In the genomic region with DNA sequence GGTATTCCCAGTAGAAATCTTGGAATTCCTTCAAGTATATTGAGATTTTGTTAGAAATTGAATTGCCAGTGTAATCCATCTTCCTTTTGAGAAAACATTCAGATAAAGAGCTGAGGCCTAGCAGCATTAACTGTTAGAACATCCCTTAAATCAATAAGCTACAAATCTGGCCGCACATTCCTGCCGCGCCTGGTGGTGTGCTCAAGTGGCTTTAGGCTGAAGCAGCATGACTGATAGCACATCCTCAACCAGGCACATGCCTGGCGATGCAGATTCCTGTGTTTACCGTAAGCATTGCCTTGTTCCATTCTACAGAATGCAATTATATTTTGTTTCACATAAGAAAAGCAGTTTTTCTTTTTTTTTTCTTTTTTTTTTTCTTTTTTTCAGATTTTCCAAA, we compare ENCODE assay signal across 25 cellular contexts. TPM values are rescaled to one million over a fixed set of nuclear protein-coding genes. Genes with fewer than 3 reads are reported as not detected.
"Had no signal": no experiment of that assay in that cellular context is flagged by ENCODE, and none has a peak within 500 bp of the region (broad histone marks: within the 10 kb centered on the region; RNA-seq: fewer than 3 reads in every experiment).

No MANE protein-coding gene starts in this region.

- H3K27ac Mint-ChIP-seq: activated B cell treated with CpG ODN at 0.5 μM for 24 hours; activated CD4-positive, alpha-beta T cell treated with anti-CD3 and anti-CD28 coated beads for 36 hours; activated naive CD8-positive, alpha-beta T cell treated with anti-CD3 and anti-CD28 coated beads for 36 hours; endodermal cell; natural killer cell; stimulated activated memory B cell treated with anti-CD40 and anti-IgM and Interleukin-4, amounts not matched to agents 10 μg/mL and 1 μg/mL and 100 μg/mL, for 72 hours; type B pancreatic cell had no signal

- H3K27me3 Mint-ChIP-seq: activated B cell treated with CpG ODN at 0.5 μM for 24 hours; activated CD4-positive, alpha-beta T cell treated with anti-CD3 and anti-CD28 coated beads for 36 hours; activated naive CD8-positive, alpha-beta T cell treated with anti-CD3 and anti-CD28 coated beads for 36 hours; stimulated activated memory B cell treated with anti-CD40 and anti-IgM and Interleukin-4, amounts not matched to agents 10 μg/mL and 1 μg/mL and 100 μg/mL, for 72 hours; type B pancreatic cell had no signal

- ATAC-seq: activated CD4-positive, alpha-beta T cell treated with anti-CD3 and anti-CD28 coated beads for 36 hours; activated T-cell treated with anti-CD3 and anti-CD28 coated beads, Interleukin-2, amount 50 U/mL, for 4 hours; heart right ventricle; left lung; natural killer cell; pancreas; right cardiac atrium; stimulated activated memory B cell treated with anti-CD40 and anti-IgM and Interleukin-4, amounts not matched to agents 10 μg/mL and 1 μg/mL and 100 μg/mL, for 72 hours had no signal

- H3K36me3 Mint-ChIP-seq: natural killer cell had no signal

- H3K4me1 Mint-ChIP-seq: activated CD4-positive, alpha-beta T cell treated with anti-CD3 and anti-CD28 coated beads for 36 hours; activated naive CD8-positive, alpha-beta T cell treated with anti-CD3 and anti-CD28 coated beads for 36 hours; endodermal cell; natural killer cell had no signal

- DNase-seq: activated B cell treated with CpG ODN at 0.5 μM for 24 hours; activated CD4-positive, alpha-beta T cell treated with anti-CD3 and anti-CD28 coated beads for 36 hours; activated CD4-positive, alpha-beta T cell treated with anti-CD3 and anti-CD28 coated beads, Interleukin-2, amount 50 U/mL, for 4 hours; activated CD8-positive, alpha-beta memory T cell treated with anti-CD3 and anti-CD28 coated beads for 24 hours; activated CD8-positive, alpha-beta memory T cell treated with anti-CD3 and anti-CD28 coated beads, Interleukin-2, amount 50 U/mL, for 4 hours; activated naive CD4-positive, alpha-beta T cell treated with Interleukin-2 at 50 U/mL for 16 hours; activated naive CD8-positive, alpha-beta T cell treated with anti-CD3 and anti-CD28 coated beads for 36 hours; activated T-cell treated with anti-CD3 and anti-CD28 coated beads, Interleukin-2, amount 50 U/mL, for 4 hours; amniotic stem cell; cerebellar nuclear complex; cortex of kidney; endodermal cell; heart right ventricle; kidney glomerular epithelial cell; left lung; midbrain; natural killer cell; pancreas; right cardiac atrium; stimulated activated CD4-positive, alpha-beta T cell treated with anti-CD3 and anti-CD28 coated beads, Interleukin-2, amount 100 ng/mL, for 24 hours; T-helper 1 cell had no signal

- H3K36me3 ChIP-seq: neutrophil, pancreas had no signal

- H3K9me3 Mint-ChIP-seq: activated B cell treated with CpG ODN at 0.5 μM for 24 hours; activated naive CD8-positive, alpha-beta T cell treated with anti-CD3 and anti-CD28 coated beads for 36 hours; activated T-cell treated with anti-CD3 and anti-CD28 coated beads, Interleukin-2, amount 50 U/mL, for 4 hours; endodermal cell; natural killer cell; stimulated activated memory B cell treated with anti-CD40 and anti-IgM and Interleukin-4, amounts not matched to agents 10 μg/mL and 1 μg/mL and 100 μg/mL, for 72 hours; type B pancreatic cell had no signal

- H3K27me3 ChIP-seq: heart right ventricle, left lung, neutrophil, pancreas had no signal

- H3K4me1 ChIP-seq: heart right ventricle, left lung, pancreas had no signal

- H3K4me3 ChIP-seq: heart right ventricle, left lung, lung, pancreas had no signal

- H3K9me3 ChIP-seq: heart right ventricle, left lung, neutrophil, pancreas had no signal

- H3K4me3 Mint-ChIP-seq: activated B cell treated with CpG ODN at 0.5 μM for 24 hours; activated CD4-positive, alpha-beta T cell treated with anti-CD3 and anti-CD28 coated beads for 36 hours; activated naive CD8-positive, alpha-beta T cell treated with anti-CD3 and anti-CD28 coated beads for 36 hours; activated T-cell treated with anti-CD3 and anti-CD28 coated beads, Interleukin-2, amount 50 U/mL, for 4 hours; endodermal cell; natural killer cell; stimulated activated memory B cell treated with anti-CD40 and anti-IgM and Interleukin-4, amounts not matched to agents 10 μg/mL and 1 μg/mL and 100 μg/mL, for 72 hours; type B pancreatic cell had no signal

- H3K27ac ChIP-seq: heart right ventricle, left lung, neutrophil, pancreas had no signal

RNA-seq across cellular contexts. Expression of a gene that starts 29.2 kb away (rescaled TPM):
- total RNA-seq: activated B cell treated with CpG ODN at 0.5 μM for 24 hours; activated CD4-positive, alpha-beta T cell treated with anti-CD3 and anti-CD28 coated beads for 36 hours; activated naive CD8-positive, alpha-beta T cell treated with anti-CD3 and anti-CD28 coated beads for 36 hours; natural killer cell had no signal
